In the genomic region with DNA sequence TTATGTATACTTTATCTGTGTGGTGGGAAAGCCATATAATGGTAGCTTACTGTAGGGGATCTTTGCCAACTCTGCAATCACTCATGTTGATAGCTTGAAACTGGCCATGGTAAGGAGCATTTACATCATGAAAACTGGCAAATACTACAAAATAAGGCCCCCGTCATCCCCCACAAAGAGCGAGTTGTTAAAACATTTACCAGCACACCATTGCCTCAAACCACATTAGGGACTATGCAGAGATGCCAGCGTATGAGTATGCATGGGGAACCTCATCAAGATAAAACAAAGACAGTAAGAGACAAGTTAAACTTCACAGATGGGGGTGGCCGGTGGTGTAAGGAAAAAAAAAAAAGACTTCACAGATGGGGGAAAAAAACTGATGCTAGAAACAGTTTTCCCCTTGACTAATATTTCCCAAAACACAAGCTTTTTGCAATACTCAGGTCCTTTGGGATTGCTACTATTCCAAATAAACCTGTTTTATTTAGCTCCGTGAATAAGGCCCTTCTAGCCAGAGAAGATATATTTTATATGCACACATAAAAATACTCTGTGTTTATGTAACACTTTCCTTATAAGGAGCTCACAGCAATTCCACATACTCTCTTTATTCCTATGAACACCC, we compare ENCODE assay signal across 15 cellular contexts.
DNase-seq lines count a peak whose midpoint lies in the region; ATAC-seq and TF ChIP-seq lines count a peak whose summit lies in the region.
"Had no signal": no experiment of that assay in that cellular context is flagged by ENCODE, and none has a peak within 500 bp of the region (broad histone marks: within the 10 kb centered on the region; RNA-seq: fewer than 3 reads in every experiment).

No MANE protein-coding gene starts in this region.

- H3K27me3 ChIP-seq in ascending aorta (no peaks in the 10 kb centered on the region), stomach (no peaks in the 10 kb centered on the region)
- H3K27me3 ChIP-seq: BLaER1 had no signal

- ATAC-seq in GM18907 (IDR thresholded peaks at IDR 0.05; ENCODE audit: unreplicated experiment) (no peak), HG03565 (IDR thresholded peaks at IDR 0.05; ENCODE audit: unreplicated experiment) (no peak)
- ATAC-seq: stimulated activated memory B cell treated with anti-CD40 and anti-IgM and Interleukin-4, amounts not matched to agents 10 μg/mL and 1 μg/mL and 100 μg/mL, for 72 hours had no signal

- no peak for TF ChIP-seq EP300 in stomach (IDR thresholded peaks at IDR 0.05)

- TF ChIP-seq CTCF in ascending aorta (IDR thresholded peaks at IDR 0.05) (no peak), stomach (IDR thresholded peaks at IDR 0.05) (no peak)

- no peak for TF ChIP-seq POLR2A in stomach (IDR thresholded peaks at IDR 0.05)

- H3K36me3 ChIP-seq in KOPT-K1 (ENCODE audit: insufficient read depth, low read length) (no peaks in the 10 kb centered on the region), ascending aorta (no peaks in the 10 kb centered on the region), stomach (no peaks in the 10 kb centered on the region)
- H3K36me3 ChIP-seq: BLaER1, neural progenitor cell had no signal

- H3K4me1 ChIP-seq in ascending aorta (peaks cover 39 to 64% of the 10 kb centered on the region in 2 donors), stomach (peaks cover 38 to 85% (median 67%) of the 10 kb centered on the region in 4 donors)

- WGBS in stomach, 5 donors, result 73 to 90% (median 76%) methylated on average over 5 of the region's 5 CpGs

- DNase-seq in ascending aorta (ENCODE audit: low spot score in 2 of 2), result peak in 1 of 2 donors; percentile 13
- DNase-seq in glomerular visceral epithelial cell (ENCODE audit: extremely low spot score), result peak; percentile 72
- DNase-seq in stomach, result no peak
- DNase-seq in NCI-H2227 treated with DMSO at 0.1 percent for 48 hours (lab: John Stamatoyannopoulos, UW), result no peak
- DNase-seq: activated CD4-positive, alpha-beta T cell treated with anti-CD3 and anti-CD28 coated beads, Interleukin-2, amount 50 U/mL, for 4 hours; amniotic stem cell; DMS 273 treated with DMSO at 0.1 percent for 48 hours; SIG-M5 had no signal

- H3K4me3 ChIP-seq in ascending aorta (no peak overlapping the region), stomach (no peak overlapping the region)
- H3K4me3 ChIP-seq: BLaER1, lung, neural progenitor cell had no signal

- H3K27ac ChIP-seq in KOPT-K1 (ENCODE audit: low read depth, low read length, poor library complexity, severe bottlenecking) (peak overlapping the region; percentile 86), ascending aorta (peak overlapping the region; percentile 77 to 88), stomach (peak overlapping the region in 4 of 5 donors; percentile 43 to 93 (median 70))
- H3K27ac ChIP-seq: BLaER1, neural progenitor cell had no signal

- intact Hi-C loops in ascending aorta (cut with DNase I) (loop anchor here (5.0 kb wide), 3 partner anchors 81 to 161 kb away; no protein-coding TSS in a partner anchor), stomach (cut with DNase I; ENCODE audit: low total_unique reads) (no loop called here)

- H3K9me3 ChIP-seq in KOPT-K1 (ENCODE audit: insufficient read depth, low read length, poor library complexity, severe bottlenecking) (no peaks in the 10 kb centered on the region), ascending aorta (no peaks in the 10 kb centered on the region), stomach (no peaks in the 10 kb centered on the region)
- H3K9me3 ChIP-seq: BLaER1 had no signal
